In the genomic region with DNA sequence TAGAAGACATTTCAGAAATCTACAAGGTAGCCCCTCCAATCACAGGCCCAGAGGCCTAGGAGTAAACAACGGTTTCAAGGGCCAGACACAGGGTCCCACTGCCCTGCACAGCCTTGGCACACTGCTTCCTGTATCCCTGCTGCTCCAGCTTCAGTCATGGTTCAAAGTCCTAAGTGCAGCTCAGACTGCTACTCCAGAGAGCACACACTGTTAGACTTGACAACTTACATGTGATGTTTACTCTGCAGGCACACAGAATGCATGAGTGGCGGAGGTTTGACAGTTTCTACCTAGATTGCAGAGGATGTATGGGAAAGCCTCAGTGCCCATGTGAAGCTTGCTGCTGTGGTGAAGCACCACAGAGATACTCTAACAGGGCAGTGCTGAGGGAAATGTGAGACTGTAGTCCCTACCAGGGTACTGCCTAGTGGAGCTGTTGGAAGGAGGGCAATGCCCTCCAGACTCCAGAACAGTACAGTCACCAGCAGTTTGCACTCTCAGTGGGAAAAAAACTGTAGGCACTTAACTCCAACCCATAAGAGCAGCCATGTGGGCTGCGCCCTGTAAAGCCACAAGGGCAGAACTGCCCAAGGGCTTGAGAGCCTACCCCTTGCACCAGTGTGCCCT, we compare ENCODE assay signal across 18 cellular contexts.
DNase-seq lines count a peak whose midpoint lies in the region; ATAC-seq and TF ChIP-seq lines count a peak whose summit lies in the region.
"Had no signal": no experiment of that assay in that cellular context is flagged by ENCODE, and none has a peak within 500 bp of the region (broad histone marks: within the 10 kb centered on the region; RNA-seq: fewer than 3 reads in every experiment).

No MANE protein-coding gene starts in this region.

- DNase-seq in stimulated activated naive CD8-positive, alpha-beta T cell treated with anti-CD3 and anti-CD28 coated beads, Interleukin-15, Interleukin-2, amounts not matched to agents 100 U/mL and 50 U/mL, for 24 hours: no peak
- DNase-seq in stimulated activated naive CD8-positive, alpha-beta T cell treated with anti-CD3 and anti-CD28 coated beads, Interleukin-15, amount 100 ng/mL, for 72 hours: no peak
- DNase-seq in left lobe of liver (ENCODE audit: low spot score): peak; percentile 76
- no peak for DNase-seq in WERI-Rb-1
- DNase-seq in CD1c-positive myeloid dendritic cell (ENCODE audit: extremely low spot score): no peak
- no peak for DNase-seq in GF-D8 (lab: John Stamatoyannopoulos, UW)
- DNase-seq: ACHN; CD4-positive, alpha-beta memory T cell; DMS153; DND-41; EL; GM23248; IMR-90; KBM-7 had no signal

- no peak overlapping the region for H3K4me3 Mint-ChIP-seq in stimulated activated naive CD8-positive, alpha-beta T cell treated with anti-CD3 and anti-CD28 coated beads, Interleukin-15, amount 100 ng/mL, for 72 hours
- no peak overlapping the region for H3K4me3 Mint-ChIP-seq in stimulated activated memory B cell treated with anti-CD40 and anti-IgM and Interleukin-4, amounts not matched to agents 10 μg/mL and 1 μg/mL and 100 μg/mL, for 72 hours
- H3K4me3 Mint-ChIP-seq: CD4-positive, alpha-beta memory T cell had no signal

- TF ChIP-seq CTCF in WERI-Rb-1 (IDR thresholded peaks at IDR 0.05; ENCODE audit: low read depth, low read length): no peak

- H3K27me3 Mint-ChIP-seq in stimulated activated naive CD8-positive, alpha-beta T cell treated with anti-CD3 and anti-CD28 coated beads, Interleukin-15, amount 100 ng/mL, for 72 hours: no peaks in the 10 kb centered on the region
- H3K27me3 Mint-ChIP-seq in stimulated activated memory B cell treated with anti-CD40 and anti-IgM and Interleukin-4, amounts not matched to agents 10 μg/mL and 1 μg/mL and 100 μg/mL, for 72 hours: no peaks in the 10 kb centered on the region
- H3K27me3 Mint-ChIP-seq: CD4-positive, alpha-beta memory T cell had no signal

- H3K4me1 Mint-ChIP-seq in stimulated activated naive CD8-positive, alpha-beta T cell treated with anti-CD3 and anti-CD28 coated beads, Interleukin-15, amount 100 ng/mL, for 72 hours: no peaks in the 10 kb centered on the region
- no peaks in the 10 kb centered on the region for H3K4me1 Mint-ChIP-seq in stimulated activated memory B cell treated with anti-CD40 and anti-IgM and Interleukin-4, amounts not matched to agents 10 μg/mL and 1 μg/mL and 100 μg/mL, for 72 hours
- H3K4me1 Mint-ChIP-seq: CD4-positive, alpha-beta memory T cell had no signal

- H3K27ac ChIP-seq in WERI-Rb-1: no peak overlapping the region
- H3K27ac ChIP-seq: C4-2B, GM23248, HL-60 had no signal

- no peaks in the 10 kb centered on the region for H3K36me3 Mint-ChIP-seq in stimulated activated memory B cell treated with anti-CD40 and anti-IgM and Interleukin-4, amounts not matched to agents 10 μg/mL and 1 μg/mL and 100 μg/mL, for 72 hours
- H3K36me3 Mint-ChIP-seq: CD4-positive, alpha-beta memory T cell had no signal

- no peaks in the 10 kb centered on the region for H3K36me3 ChIP-seq in WERI-Rb-1
- H3K36me3 ChIP-seq: HAP-1 had no signal

- peak; percentile 14 for ATAC-seq in stimulated activated naive CD8-positive, alpha-beta T cell treated with anti-CD3 and anti-CD28 coated beads, Interleukin-15, Interleukin-2, amounts not matched to agents 100 U/mL and 50 U/mL, for 24 hours
- ATAC-seq in stimulated activated naive CD8-positive, alpha-beta T cell treated with anti-CD3 and anti-CD28 coated beads, Interleukin-15, amount 100 ng/mL, for 72 hours: no peak
- peak; percentile 94 for ATAC-seq in left lobe of liver
- ATAC-seq in stimulated activated memory B cell treated with anti-CD40 and anti-IgM and Interleukin-4, amounts not matched to agents 10 μg/mL and 1 μg/mL and 100 μg/mL, for 72 hours: peak; percentile 51

- no peak overlapping the region for H3K27ac Mint-ChIP-seq in stimulated activated naive CD8-positive, alpha-beta T cell treated with anti-CD3 and anti-CD28 coated beads, Interleukin-15, amount 100 ng/mL, for 72 hours
- H3K27ac Mint-ChIP-seq in stimulated activated memory B cell treated with anti-CD40 and anti-IgM and Interleukin-4, amounts not matched to agents 10 μg/mL and 1 μg/mL and 100 μg/mL, for 72 hours: no peak overlapping the region
- H3K27ac Mint-ChIP-seq: CD4-positive, alpha-beta memory T cell had no signal

- H3K27me3 ChIP-seq in WERI-Rb-1 (ENCODE audit: insufficient read depth, low read depth, severe bottlenecking): no peaks in the 10 kb centered on the region

- H3K4me3 ChIP-seq in WERI-Rb-1 (ENCODE audit: low read depth, low read length): no peak overlapping the region
- H3K4me3 ChIP-seq: GM23248, HAP-1 had no signal

- peaks cover 22 to 34% of the 10 kb centered on the region in 2 donors for H3K9me3 Mint-ChIP-seq in stimulated activated naive CD8-positive, alpha-beta T cell treated with anti-CD3 and anti-CD28 coated beads, Interleukin-15, amount 100 ng/mL, for 72 hours
- H3K9me3 Mint-ChIP-seq in stimulated activated memory B cell treated with anti-CD40 and anti-IgM and Interleukin-4, amounts not matched to agents 10 μg/mL and 1 μg/mL and 100 μg/mL, for 72 hours: peaks cover 11% of the 10 kb centered on the region

- no peaks in the 10 kb centered on the region for H3K9me3 ChIP-seq in WERI-Rb-1 (ENCODE audit: severe bottlenecking)
- H3K9me3 ChIP-seq: HAP-1 had no signal
